ENCODE assay signal across 18 cellular contexts in genomic region chr1:58689167-58689566, GRCh38.
"Had no signal": no experiment of that assay in that cellular context is flagged by ENCODE, and none has a peak within 500 bp of the region (broad histone marks: within the 10 kb centered on the region; RNA-seq: fewer than 3 reads in every experiment).

No MANE protein-coding gene starts in this region.

- H3K27ac ChIP-seq: transverse colon had no signal

- ATAC-seq: activated CD8-positive, alpha-beta T cell treated with anti-CD3 and anti-CD28 coated beads for 36 hours; activated T-cell treated with anti-CD3 and anti-CD28 coated beads, Interleukin-2, amount 50 U/mL, for 4 hours; left colon; mucosa of descending colon; naive thymus-derived CD8-positive, alpha-beta T cell; stimulated activated memory B cell treated with anti-CD40 and anti-IgM and Interleukin-4, amounts not matched to agents 10 μg/mL and 1 μg/mL and 100 μg/mL, for 72 hours; T-helper 17 cell had no signal

- H3K4me3 ChIP-seq: mucosa of descending colon, transverse colon had no signal

- DNase-seq: activated B cell treated with CpG ODN at 0.5 μM for 24 hours; activated CD4-positive, alpha-beta T cell treated with anti-CD3 and anti-CD28 coated beads for 48 hours; activated CD8-positive, alpha-beta T cell treated with anti-CD3 and anti-CD28 coated beads for 36 hours; activated effector memory CD4-positive, alpha-beta T cell treated with Interleukin-2 at 50 U/mL for 16 hours; activated naive CD4-positive, alpha-beta T cell treated with anti-CD3 and anti-CD28 coated beads, Interleukin-2, amount 50 U/mL, for 16 hours; activated T-cell treated with anti-CD3 and anti-CD28 coated beads, Interleukin-2, amount 50 U/mL, for 4 hours; dorsolateral prefrontal cortex; left colon; mucosa of descending colon; naive thymus-derived CD8-positive, alpha-beta T cell; nucleus accumbens; posterior cingulate gyrus; retina; stimulated activated CD4-positive, alpha-beta T cell treated with anti-CD3 and anti-CD28 coated beads, Interleukin-2, amount 100 ng/mL, for 48 hours; substantia nigra; T-helper 17 cell; transverse colon had no signal

- H3K9me3 ChIP-seq: mucosa of descending colon, transverse colon had no signal

- H3K4me1 ChIP-seq: transverse colon had no signal

- H3K27me3 ChIP-seq: dorsolateral prefrontal cortex, transverse colon had no signal
